ENCODE assay signal across 14 cellular contexts in the genomic region with DNA sequence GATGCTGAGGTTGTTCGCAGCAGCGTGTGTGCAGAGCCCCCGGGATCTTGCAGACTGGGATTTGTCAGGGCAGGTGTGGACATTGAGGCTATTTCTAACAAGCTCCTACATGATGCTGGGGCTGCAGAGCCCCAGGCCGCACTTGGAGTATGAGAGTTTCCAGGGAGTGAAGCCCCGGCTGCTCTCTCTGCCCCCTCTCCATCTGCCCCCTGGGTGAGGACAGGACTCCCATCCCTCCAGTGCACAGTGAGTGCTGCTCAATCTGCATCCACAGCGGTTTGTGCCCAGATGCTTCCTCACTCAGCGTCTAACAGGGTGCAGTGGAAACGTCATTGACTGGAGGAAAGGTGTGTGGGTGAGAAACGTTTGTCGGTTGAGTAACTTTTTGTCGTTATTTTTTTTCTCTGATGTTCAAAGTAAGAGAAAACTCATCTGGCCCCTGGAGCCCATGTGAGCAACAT. TPM values are rescaled to one million over a fixed set of nuclear protein-coding genes. Genes with fewer than 3 reads are reported as not detected.
DNase-seq lines count a peak whose midpoint lies in the region; ATAC-seq lines count a peak whose summit lies in the region.
"Had no signal": no experiment of that assay in that cellular context is flagged by ENCODE, and none has a peak within 500 bp of the region (broad histone marks: within the 10 kb centered on the region; RNA-seq: fewer than 3 reads in every experiment).

No MANE protein-coding gene starts in this region.

- peak; percentile 33 to 34 for DNase-seq in stimulated activated CD4-positive, alpha-beta T cell treated with anti-CD3 and anti-CD28 coated beads, Interleukin-2, amount 100 ng/mL, for 24 hours
- no peak for DNase-seq in stimulated activated CD4-positive, alpha-beta T cell treated with anti-CD3 and anti-CD28 coated beads, Interleukin-1b, Interleukin-23, amount 100 ng/mL, for 48 hours
- peak; percentile 29 to 36 for DNase-seq in activated CD4-positive, alpha-beta T cell treated with anti-CD3 and anti-CD28 coated beads, Interleukin-2, amount 50 U/mL, for 48 hours
- DNase-seq in effector memory CD8-positive, alpha-beta T cell = peak in 1 of 3 experiments; percentile 27
- DNase-seq in stimulated activated naive CD8-positive, alpha-beta T cell treated with anti-CD3 and anti-CD28 coated beads, Interleukin-15, amount 100 ng/mL, for 72 hours = peak in 1 of 2 donors; percentile 12
- no peak for DNase-seq in HT-29 (ENCODE audit: low spot score)
- DNase-seq in NCI-H2171 (lab: John Stamatoyannopoulos, UW) = no peak
- DNase-seq: activated gamma-delta T cell, AML-193, KBM-7, NCI-H1694, NCI-H526 treated with DMSO at 0.1 percent for 48 hours had no signal

- H3K9me3 Mint-ChIP-seq in effector memory CD8-positive, alpha-beta T cell = no peaks in the 10 kb centered on the region
- H3K9me3 Mint-ChIP-seq in stimulated activated naive CD8-positive, alpha-beta T cell treated with anti-CD3 and anti-CD28 coated beads, Interleukin-15, amount 100 ng/mL, for 72 hours = no peaks in the 10 kb centered on the region

- H3K4me3 Mint-ChIP-seq in effector memory CD8-positive, alpha-beta T cell = peak overlapping the region in 1 of 2 donors; percentile 24
- peak overlapping the region in 1 of 2 donors; percentile 15 for H3K4me3 Mint-ChIP-seq in stimulated activated naive CD8-positive, alpha-beta T cell treated with anti-CD3 and anti-CD28 coated beads, Interleukin-15, amount 100 ng/mL, for 72 hours

- peak overlapping the region in 1 of 2 donors; percentile 42 for H3K27ac Mint-ChIP-seq in effector memory CD8-positive, alpha-beta T cell
- H3K27ac Mint-ChIP-seq in stimulated activated naive CD8-positive, alpha-beta T cell treated with anti-CD3 and anti-CD28 coated beads, Interleukin-15, amount 100 ng/mL, for 72 hours = peak overlapping the region in 1 of 2 donors; percentile 90

- ATAC-seq in effector memory CD8-positive, alpha-beta T cell (replicated peaks) = peak; percentile 52
- ATAC-seq in stimulated activated naive CD8-positive, alpha-beta T cell treated with anti-CD3 and anti-CD28 coated beads, Interleukin-15, amount 100 ng/mL, for 72 hours = peak; percentile 11
- ATAC-seq in HG03108 (IDR thresholded peaks at IDR 0.05; ENCODE audit: unreplicated experiment) = no peak
- ATAC-seq: Right ventricle myocardium inferior had no signal

- peaks cover 29 to 34% of the 10 kb centered on the region in 2 donors for H3K4me1 Mint-ChIP-seq in effector memory CD8-positive, alpha-beta T cell (ENCODE audit: low read depth in 2 of 2)
- peaks cover 92% of the 10 kb centered on the region for H3K4me1 Mint-ChIP-seq in stimulated activated naive CD8-positive, alpha-beta T cell treated with anti-CD3 and anti-CD28 coated beads, Interleukin-15, amount 100 ng/mL, for 72 hours

- no peaks in the 10 kb centered on the region for H3K27me3 Mint-ChIP-seq in effector memory CD8-positive, alpha-beta T cell
- H3K27me3 Mint-ChIP-seq in stimulated activated naive CD8-positive, alpha-beta T cell treated with anti-CD3 and anti-CD28 coated beads, Interleukin-15, amount 100 ng/mL, for 72 hours = no peaks in the 10 kb centered on the region

- peaks cover 5% of the 10 kb centered on the region for H3K36me3 Mint-ChIP-seq in effector memory CD8-positive, alpha-beta T cell (ENCODE audit: insufficient read depth)

RNA-seq across cellular contexts. Expression of a gene that starts 25.3 kb away (rescaled TPM):
- not detected in 2 replicates for total RNA-seq in HT-29 (2014; rRNA removed; shearing (Covaris generic))

RNA-seq across cellular contexts. Expression of a gene that starts 51.9 kb away (rescaled TPM):
- total RNA-seq in HT-29 (2014; rRNA removed; shearing (Covaris generic)) = 47.7 and 48.7 TPM in 2 replicates

RNA-seq across cellular contexts. Expression of a gene that starts 59.5 kb away (rescaled TPM):
- total RNA-seq in HT-29 (2014; rRNA removed; shearing (Covaris generic)) = 12.4 and 14.1 TPM in 2 replicates

Comparison
In these comparisons a context has a peak if more than half of its experiments do, and no peak if none do; other contexts are left out.
1. DNase-seq: peak in stimulated activated CD4-positive, alpha-beta T cell treated with anti-CD3 and anti-CD28 coated beads, Interleukin-2, amount 100 ng/mL, for 24 hours (2 of 2) and activated CD4-positive, alpha-beta T cell treated with anti-CD3 and anti-CD28 coated beads, Interleukin-2, amount 50 U/mL, for 48 hours (2 of 2); none in stimulated activated CD4-positive, alpha-beta T cell treated with anti-CD3 and anti-CD28 coated beads, Interleukin-1b, Interleukin-23, amount 100 ng/mL, for 48 hours (single experiment), HT-29 (single experiment) and NCI-H2171 (single experiment).